In genomic region chr6:33721529-33721928, GRCh38 we compare ENCODE assay signal across 12 cellular contexts.
DNase-seq lines count a peak whose midpoint lies in the region; ATAC-seq and TF ChIP-seq lines count a peak whose summit lies in the region.
"Had no signal": no experiment of that assay in that cellular context is flagged by ENCODE, and none has a peak within 500 bp of the region (broad histone marks: within the 10 kb centered on the region; RNA-seq: fewer than 3 reads in every experiment).

No MANE protein-coding gene starts in this region.

- no peaks in the 10 kb centered on the region for H3K36me3 Mint-ChIP-seq in stimulated activated memory B cell treated with anti-CD40 and anti-IgM and Interleukin-4, amounts not matched to agents 10 μg/mL and 1 μg/mL and 100 μg/mL, for 72 hours

- H3K27me3 Mint-ChIP-seq in stimulated activated memory B cell treated with anti-CD40 and anti-IgM and Interleukin-4, amounts not matched to agents 10 μg/mL and 1 μg/mL and 100 μg/mL, for 72 hours = peaks cover 40% of the 10 kb centered on the region

- TF ChIP-seq CTCF in DOHH2 (IDR thresholded peaks at IDR 0.05; ENCODE audit: low read depth, low read length, poor library complexity, severe bottlenecking) = no peak
- no peak for TF ChIP-seq CTCF in LNCaP clone FGC (IDR thresholded peaks at IDR 0.05; ENCODE audit: control insufficient read depth, extremely low read depth, insufficient read depth)

- H3K9me3 Mint-ChIP-seq in stimulated activated memory B cell treated with anti-CD40 and anti-IgM and Interleukin-4, amounts not matched to agents 10 μg/mL and 1 μg/mL and 100 μg/mL, for 72 hours = no peaks in the 10 kb centered on the region

- H3F3A ChIP-seq in DOHH2 (ENCODE audit: control insufficient read depth, insufficient read depth) = no peaks in the 10 kb centered on the region

- peaks cover 13% of the 10 kb centered on the region for H3K4me1 ChIP-seq in DOHH2 (ENCODE audit: control insufficient read depth, low read length)

- no peak for ATAC-seq in stimulated activated memory B cell treated with anti-CD40 and anti-IgM and Interleukin-4, amounts not matched to agents 10 μg/mL and 1 μg/mL and 100 μg/mL, for 72 hours
- no peak for ATAC-seq in GM19324 (IDR thresholded peaks at IDR 0.05; ENCODE audit: low FRiP score, unreplicated experiment)
- ATAC-seq in GM19023 (IDR thresholded peaks at IDR 0.05; ENCODE audit: unreplicated experiment) = no peak

- no peaks in the 10 kb centered on the region for H3K9me3 ChIP-seq in DOHH2 (ENCODE audit: control insufficient read depth, insufficient read depth, low read length)
- H3K9me3 ChIP-seq: BLaER1 had no signal

- H3K4me2 ChIP-seq in DOHH2 (ENCODE audit: low read length) = peak overlapping the region; percentile 22; the same call in 1 of the 2 replicates
- H3K4me2 ChIP-seq: BLaER1 had no signal

- H3K36me3 ChIP-seq in DOHH2 (ENCODE audit: control insufficient read depth, low read length) = no peaks in the 10 kb centered on the region
- H3K36me3 ChIP-seq: BLaER1 had no signal

- no peaks in the 10 kb centered on the region for H3K9me2 ChIP-seq in DOHH2 (replicated peaks; ENCODE audit: control insufficient read depth, low read length)

- peak overlapping the region; percentile 20 for H3K27ac Mint-ChIP-seq in stimulated activated memory B cell treated with anti-CD40 and anti-IgM and Interleukin-4, amounts not matched to agents 10 μg/mL and 1 μg/mL and 100 μg/mL, for 72 hours

- H3K27me3 ChIP-seq in DOHH2 (ENCODE audit: control insufficient read depth, low read length) = peaks cover 47% of the 10 kb centered on the region
- H3K27me3 ChIP-seq: BLaER1 had no signal

- no peak overlapping the region for H3K27ac ChIP-seq in DOHH2 (ENCODE audit: low read depth, low read length)
- H3K27ac ChIP-seq: BLaER1 had no signal

- no peak overlapping the region for H3K4me3 ChIP-seq in DOHH2 (ENCODE audit: low read length)
- H3K4me3 ChIP-seq in LNCaP clone FGC (ENCODE audit: low read depth, low read length) = no peak overlapping the region
- H3K4me3 ChIP-seq: BLaER1, GM12878 had no signal

- DNase-seq in LNCaP clone FGC (ENCODE audit: low read depth) (peak; percentile 81), germinal center (ENCODE audit: low spot score) (peak; percentile 37), DMS 273 (lab: John Stamatoyannopoulos, UW; ENCODE audit: unreplicated experiment) (no peak)
- DNase-seq: HCEC 1CT, NCI-H1092, NCI-H748 treated with DMSO at 0.1 percent for 48 hours had no signal

- no peaks in the 10 kb centered on the region for H3K79me2 ChIP-seq in DOHH2 (ENCODE audit: control insufficient read depth, low read length)

- peaks cover 34% of the 10 kb centered on the region for H3K4me1 Mint-ChIP-seq in stimulated activated memory B cell treated with anti-CD40 and anti-IgM and Interleukin-4, amounts not matched to agents 10 μg/mL and 1 μg/mL and 100 μg/mL, for 72 hours

- H3K4me3 Mint-ChIP-seq in stimulated activated memory B cell treated with anti-CD40 and anti-IgM and Interleukin-4, amounts not matched to agents 10 μg/mL and 1 μg/mL and 100 μg/mL, for 72 hours = no peak overlapping the region

- no peaks in the 10 kb centered on the region for H4K20me1 ChIP-seq in DOHH2 (ENCODE audit: control insufficient read depth, insufficient read depth, low read depth, low read length)
- H4K20me1 ChIP-seq: BLaER1 had no signal
